13 cellular contexts compared by ENCODE assay signal in genomic region chr1:114033961-114034360, GRCh38. TPM values are rescaled to one million over a fixed set of nuclear protein-coding genes. Genes with fewer than 3 reads are reported as not detected.
DNase-seq lines count a peak whose midpoint lies in the region; ATAC-seq and TF ChIP-seq lines count a peak whose summit lies in the region.
"Had no signal": no experiment of that assay in that cellular context is flagged by ENCODE, and none has a peak within 500 bp of the region (broad histone marks: within the 10 kb centered on the region; RNA-seq: fewer than 3 reads in every experiment).

No MANE protein-coding gene starts in this region.

- intact Hi-C loops in Caco-2 (cut with micrococcal nuclease; ENCODE audit: unreplicated experiment): loop anchor here (1.0 kb wide), 2 partner anchors 55 to 73 kb away; partner anchors contain the start of gene OLFML3
- intact Hi-C loops in colonic mucosa (cut with DNase I): no loop called here

- H3K9me3 ChIP-seq in Caco-2: peaks cover 9% of the 10 kb centered on the region; the same call in 1 of the 2 replicates
- no peaks in the 10 kb centered on the region for H3K9me3 ChIP-seq in iPS-18a (ENCODE audit: control insufficient read depth, low read depth, low read length)
- no peaks in the 10 kb centered on the region for H3K9me3 ChIP-seq in colonic mucosa
- H3K9me3 ChIP-seq: SJSA1 had no signal

- TF ChIP-seq CTCF in Caco-2 (IDR thresholded peaks at IDR 0.05; ENCODE audit: insufficient read depth in 1 of 2, low read depth in 1 of 2, low read length in 1 of 2, severe bottlenecking in 1 of 2, unreplicated experiment in 1 of 2) (no peak), VCaP (conservative IDR thresholded peaks at IDR 0.05) (no peak), colonic mucosa (IDR thresholded peaks at IDR 0.05) (no peak)

- ATAC-seq in HG03439 (IDR thresholded peaks at IDR 0.05; ENCODE audit: unreplicated experiment) (no peak), HG03045 (IDR thresholded peaks at IDR 0.05; ENCODE audit: unreplicated experiment) (no peak)

- H3K4me1 ChIP-seq in Caco-2: peaks cover 36% of the 10 kb centered on the region
- peaks cover 67% of the 10 kb centered on the region for H3K4me1 ChIP-seq in iPS-18a (ENCODE audit: control insufficient read depth, low read depth, low read length)
- no peaks in the 10 kb centered on the region for H3K4me1 ChIP-seq in colonic mucosa

- BruUV-seq in Caco-2 (replicated peaks; lab: Mats Ljungman, UMichigan): no TSS peak

- no peaks in the 10 kb centered on the region for H3K36me3 ChIP-seq in Caco-2 (ENCODE audit: control insufficient read depth, insufficient read depth, low read length)
- no peaks in the 10 kb centered on the region for H3K36me3 ChIP-seq in iPS-18a (ENCODE audit: control insufficient read depth, low read depth, low read length)
- no peaks in the 10 kb centered on the region for H3K36me3 ChIP-seq in colonic mucosa
- H3K36me3 ChIP-seq: SJSA1 had no signal

- no peak overlapping the region for H3K4me3 ChIP-seq in Caco-2 (ENCODE audit: low read depth, low read length)
- H3K4me3 ChIP-seq in iPS-18a (ENCODE audit: low read length): peak overlapping the region; percentile 71
- H3K4me3 ChIP-seq in colonic mucosa: no peak overlapping the region
- H3K4me3 ChIP-seq: SJSA1 had no signal

- H3K27ac Mint-ChIP-seq in Caco-2 (ENCODE audit: unreplicated experiment): no peak overlapping the region
- H3K27ac Mint-ChIP-seq: B cell; CD8-positive, alpha-beta memory T cell had no signal

- no peaks in the 10 kb centered on the region for H3K9me3 Mint-ChIP-seq in Caco-2 (ENCODE audit: unreplicated experiment)
- H3K9me3 Mint-ChIP-seq: CD8-positive, alpha-beta memory T cell had no signal

- DNase-seq in Caco-2 (peak; percentile 71 to 72), HCEC 1CT (peak; percentile 24), DMS114 treated with DMSO at 0.1 percent for 48 hours (lab: John Stamatoyannopoulos, UW; ENCODE audit: unreplicated experiment) (no peak), colonic mucosa (no peak)
- DNase-seq: MM.1S, NCI-H2029 treated with DMSO at 0.1 percent for 48 hours had no signal

- CTCF ChIA-PET in Caco-2 (lab: Charles Lee): no interaction called here

- H3K4me1 Mint-ChIP-seq in Caco-2 (ENCODE audit: low read depth, unreplicated experiment): no peaks in the 10 kb centered on the region
- H3K4me1 Mint-ChIP-seq: B cell; CD8-positive, alpha-beta memory T cell had no signal

- H3K36me3 Mint-ChIP-seq in Caco-2 (ENCODE audit: insufficient read depth, unreplicated experiment): no peaks in the 10 kb centered on the region
- H3K36me3 Mint-ChIP-seq: CD8-positive, alpha-beta memory T cell had no signal

- H3K9ac ChIP-seq in iPS-18a (ENCODE audit: low read length): peak overlapping the region; percentile 7
- H3K9ac ChIP-seq in colonic mucosa (ENCODE audit: low read depth in 2 of 2, low read length in 2 of 2): no peak overlapping the region

- POLR2A ChIA-PET in Caco-2 (lab: Charles Lee): no interaction called here

- H3K27me3 ChIP-seq in Caco-2 (replicated peaks; ENCODE audit: control insufficient read depth, insufficient read depth, low read length): no peaks in the 10 kb centered on the region
- no peaks in the 10 kb centered on the region for H3K27me3 ChIP-seq in iPS-18a (ENCODE audit: control insufficient read depth, insufficient read depth, low read length)
- H3K27me3 ChIP-seq in colonic mucosa: no peaks in the 10 kb centered on the region

- H3K4me3 Mint-ChIP-seq in Caco-2 (ENCODE audit: unreplicated experiment): no peak overlapping the region
- H3K4me3 Mint-ChIP-seq: B cell; CD8-positive, alpha-beta memory T cell had no signal

- H3K27ac ChIP-seq in VCaP (peak overlapping the region; percentile 65), iPS-18a (ENCODE audit: low read length) (peak overlapping the region; percentile 59), colonic mucosa (no peak overlapping the region)
- H3K27ac ChIP-seq: SJSA1 had no signal

- no peaks in the 10 kb centered on the region for H3K27me3 Mint-ChIP-seq in Caco-2 (ENCODE audit: insufficient read depth, unreplicated experiment)
- H3K27me3 Mint-ChIP-seq: B cell; CD8-positive, alpha-beta memory T cell had no signal

RNA-seq across cellular contexts. Expression of gene OLFML3, which starts 54.7 kb away (rescaled TPM):
- total RNA-seq in Caco-2 (2022) (29.1 and 36.5 TPM in 2 replicates), colonic mucosa (10 to 100 TPM in 1 of 2 donors, 1 to 10 TPM in 1; 6.1 to 17.4 TPM)

Comparison
In these comparisons a context has a peak if more than half of its experiments do, and no peak if none do; other contexts are left out.
1. DNase-seq: peak in Caco-2 (2 of 2) and HCEC 1CT (single experiment); none in DMS114 treated with DMSO at 0.1 percent for 48 hours (single experiment) and colonic mucosa (single experiment).